In genomic region chr12:13536219-13536910, GRCh38 we compare ENCODE assay signal across 10 cellular contexts.
DNase-seq lines count a peak whose midpoint lies in the region; ATAC-seq, FAIRE-seq and TF ChIP-seq lines count a peak whose summit lies in the region.
"Had no signal": no experiment of that assay in that cellular context is flagged by ENCODE, and none has a peak within 500 bp of the region (broad histone marks: within the 10 kb centered on the region; RNA-seq: fewer than 3 reads in every experiment).

No MANE protein-coding gene starts in this region.

- peaks cover 0 to 21% of the 10 kb centered on the region in 2 donors for H3K27me3 Mint-ChIP-seq in effector memory CD8-positive, alpha-beta T cell

- TF ChIP-seq CTCF in prostate gland (IDR thresholded peaks at IDR 0.05) = no peak

- ATAC-seq in GM18870 (IDR thresholded peaks at IDR 0.05; ENCODE audit: unreplicated experiment) (peak; percentile 94), GM21423 (IDR thresholded peaks at IDR 0.05; ENCODE audit: unreplicated experiment) (peak; percentile 95), HG03108 (IDR thresholded peaks at IDR 0.05; ENCODE audit: unreplicated experiment) (peak; percentile 91)
- peak; percentile 29 for ATAC-seq in effector memory CD8-positive, alpha-beta T cell (replicated peaks)

- no peak overlapping the region for H3K27ac Mint-ChIP-seq in effector memory CD8-positive, alpha-beta T cell

- no peaks in the 10 kb centered on the region for H3K36me3 Mint-ChIP-seq in effector memory CD8-positive, alpha-beta T cell (ENCODE audit: insufficient read depth)

- H3K4me1 Mint-ChIP-seq in effector memory CD8-positive, alpha-beta T cell (ENCODE audit: low read depth in 2 of 2) = no peaks in the 10 kb centered on the region

- DNase-seq in effector memory CD8-positive, alpha-beta T cell = no peak
- no peak for DNase-seq in prostate gland (ENCODE audit: low spot score)
- no peak for DNase-seq in medulla oblongata (ENCODE audit: extremely low spot score)
- DNase-seq in NCI-H1048 (lab: John Stamatoyannopoulos, UW) = no peak
- no peak for DNase-seq in RCC 7860 (ENCODE audit: low spot score)
- DNase-seq: left ventricle myocardium inferior, small intestine had no signal

- no peak overlapping the region for H3K27ac ChIP-seq in prostate gland
- H3K27ac ChIP-seq: left ventricle myocardium inferior had no signal

- no peaks in the 10 kb centered on the region for H3K9me3 Mint-ChIP-seq in effector memory CD8-positive, alpha-beta T cell

- no peaks in the 10 kb centered on the region for H3K4me1 ChIP-seq in prostate gland (replicated peaks)

- 68% methylated on average over 7 of the region's 7 CpGs for WGBS in prostate gland

- no peak for TF ChIP-seq POLR2A in prostate gland (IDR thresholded peaks at IDR 0.05)

- H3K36me3 ChIP-seq in prostate gland = no peaks in the 10 kb centered on the region
- H3K36me3 ChIP-seq: left ventricle myocardium inferior had no signal

- intact Hi-C loops in prostate gland (cut with DNase I) = no loop called here

- no peaks in the 10 kb centered on the region for H3K9me3 ChIP-seq in prostate gland
- H3K9me3 ChIP-seq: left ventricle myocardium inferior had no signal

- H3K4me3 Mint-ChIP-seq in effector memory CD8-positive, alpha-beta T cell = no peak overlapping the region

- no peaks in the 10 kb centered on the region for H3K27me3 ChIP-seq in prostate gland (replicated peaks; ENCODE audit: insufficient read depth)

- no peak overlapping the region for H3K4me3 ChIP-seq in prostate gland
- H3K4me3 ChIP-seq: left ventricle myocardium inferior had no signal

- FAIRE-seq in RCC 7860 (lab: Jason Lieb, UNC) = no peak
- FAIRE-seq: small intestine had no signal

Comparison
In these comparisons a context has a peak if more than half of its experiments do, and no peak if none do; other contexts are left out.
1. ATAC-seq: peak in every context shown above with its lines; median percentile 95 in GM21423; 94 in GM18870; 91 in HG03108; 29 in effector memory CD8-positive, alpha-beta T cell.